Comparison of ENCODE assay signal across 8 cellular contexts in the genomic region with DNA sequence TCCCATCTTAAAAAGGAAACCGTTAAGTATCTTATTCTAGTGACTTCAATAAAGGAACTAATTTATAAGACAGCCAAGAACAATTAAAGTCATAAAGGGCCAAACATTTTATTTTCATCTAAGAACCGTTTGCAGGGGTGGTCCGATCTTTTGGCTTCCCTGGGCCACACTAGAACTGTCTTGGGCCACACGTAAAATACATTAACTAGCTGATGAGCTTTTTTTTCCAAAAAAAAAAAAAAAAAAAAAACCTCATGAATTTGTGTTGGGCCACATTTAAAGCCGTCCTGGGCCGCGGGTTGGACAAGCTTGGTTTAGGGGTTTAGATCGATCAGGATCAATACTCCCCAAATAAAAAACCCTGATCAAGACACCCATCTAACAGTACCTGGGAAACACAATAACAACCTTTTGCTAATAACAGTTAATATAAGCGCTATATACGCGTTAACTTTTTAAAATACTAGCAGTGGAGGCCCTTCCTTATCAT.
A peak's percentile ranks its signal among the peaks of the same experiment; 100 is the strongest.
DNase-seq lines count a peak whose midpoint lies in the region; ATAC-seq lines count a peak whose summit lies in the region.

No MANE protein-coding gene starts in this region.

- H3K4me1 ChIP-seq in iPS-20b (ENCODE audit: insufficient read depth, low read length) (peaks cover 37% of the 10 kb centered on the region), stomach smooth muscle (ENCODE audit: control insufficient read depth, insufficient read depth, low read length) (peaks cover 7% of the 10 kb centered on the region)

- peaks cover 55% of the 10 kb centered on the region for H3K4me1 Mint-ChIP-seq in activated naive CD4-positive, alpha-beta T cell treated with anti-CD3 and anti-CD28 coated beads, Interleukin-2, amount 50 U/mL, for 24 hours

- no peaks in the 10 kb centered on the region for H3K27me3 Mint-ChIP-seq in activated naive CD4-positive, alpha-beta T cell treated with anti-CD3 and anti-CD28 coated beads, Interleukin-2, amount 50 U/mL, for 24 hours

- no peaks in the 10 kb centered on the region for H3K9me3 ChIP-seq in iPS-20b (ENCODE audit: insufficient read depth, low read depth, low read length)
- H3K9me3 ChIP-seq in stomach smooth muscle (ENCODE audit: control insufficient read depth in 2 of 2, low read length in 2 of 2), result peaks cover 0 to 3% of the 10 kb centered on the region in 2 donors

- peak overlapping the region; percentile 99 for H3K27ac Mint-ChIP-seq in activated naive CD4-positive, alpha-beta T cell treated with anti-CD3 and anti-CD28 coated beads, Interleukin-2, amount 50 U/mL, for 24 hours

- H3K4me3 Mint-ChIP-seq in activated naive CD4-positive, alpha-beta T cell treated with anti-CD3 and anti-CD28 coated beads, Interleukin-2, amount 50 U/mL, for 24 hours, result peak overlapping the region; percentile 97

- H3K36me3 Mint-ChIP-seq in activated naive CD4-positive, alpha-beta T cell treated with anti-CD3 and anti-CD28 coated beads, Interleukin-2, amount 50 U/mL, for 24 hours, result peaks cover 36% of the 10 kb centered on the region

- H3K27me3 ChIP-seq in iPS-20b (ENCODE audit: insufficient read depth, low read length) (no peaks in the 10 kb centered on the region), stomach smooth muscle (ENCODE audit: control insufficient read depth in 1 of 2, insufficient read depth in 2 of 2, low read length in 2 of 2) (no peaks in the 10 kb centered on the region)

- DNase-seq in DMS53 (lab: John Stamatoyannopoulos, UW), result peak; percentile 49
- DNase-seq in DMS53 treated with DMSO at 0.1 percent for 48 hours (lab: John Stamatoyannopoulos, UW; ENCODE audit: unreplicated experiment), result no peak
- DNase-seq in iPS-NIHi7 (ENCODE audit: extremely low spot score), result no peak
- DNase-seq in nucleus accumbens (lab: John Stamatoyannopoulos, UW), result no peak

- H3K4me3 ChIP-seq in iPS-20b (ENCODE audit: low read length), result peak overlapping the region; percentile 100
- H3K4me3 ChIP-seq in stomach smooth muscle (ENCODE audit: low read length in 2 of 2), result peak overlapping the region; percentile 60 to 86

- no peaks in the 10 kb centered on the region for H3K9me3 Mint-ChIP-seq in activated naive CD4-positive, alpha-beta T cell treated with anti-CD3 and anti-CD28 coated beads, Interleukin-2, amount 50 U/mL, for 24 hours

- ATAC-seq in GM18868 (IDR thresholded peaks at IDR 0.05; ENCODE audit: unreplicated experiment), result no peak

- peak overlapping the region; percentile 99 for H3K9ac ChIP-seq in iPS-20b (ENCODE audit: low read depth, low read length)
- peak overlapping the region; percentile 92 to 93 for H3K9ac ChIP-seq in stomach smooth muscle (ENCODE audit: low read length in 2 of 2)

- H3K27ac ChIP-seq in iPS-20b (ENCODE audit: low read length) (peak overlapping the region; percentile 95), stomach smooth muscle (ENCODE audit: low read length) (peak overlapping the region; percentile 95)

- peaks cover 44% of the 10 kb centered on the region for H3K36me3 ChIP-seq in iPS-20b (ENCODE audit: insufficient read depth, low read depth, low read length)
- peaks cover 0 to 3% of the 10 kb centered on the region in 2 donors for H3K36me3 ChIP-seq in stomach smooth muscle (ENCODE audit: control insufficient read depth in 2 of 2, insufficient read depth in 2 of 2, low read length in 2 of 2)
